8 cellular contexts compared by ENCODE assay signal in genomic region chr6:33411632-33412005, GRCh38. TPM values are rescaled to one million over a fixed set of nuclear protein-coding genes. Genes with fewer than 3 reads are reported as not detected.
A peak's percentile ranks its signal among the peaks of the same experiment; 100 is the strongest.
DNase-seq lines count a peak whose midpoint lies in the region; ATAC-seq and TF ChIP-seq lines count a peak whose summit lies in the region.

No MANE protein-coding gene starts in this region.

- no peaks in the 10 kb centered on the region for H3K36me3 ChIP-seq in KMS-11 (ENCODE audit: insufficient read depth)
- peaks cover 5 to 45% (median 14%) of the 10 kb centered on the region in 3 experiments for H3K36me3 ChIP-seq in naive thymus-derived CD4-positive, alpha-beta T cell (ENCODE audit: control insufficient read depth in 2 of 3, insufficient read depth in 3 of 3, low read length in 3 of 3)

- DNase-seq in AG04449 (ENCODE audit: low read depth, low spot score), result no peak
- DNase-seq in choroid plexus epithelial cell (ENCODE audit: low read depth), result no peak
- no peak for DNase-seq in naive thymus-derived CD4-positive, alpha-beta T cell
- no peak for DNase-seq in OCI-M2 (lab: John Stamatoyannopoulos, UW; ENCODE audit: unreplicated experiment)
- DNase-seq in putamen (ENCODE audit: low spot score), result no peak

- peak overlapping the region; percentile 83 to 93 (median 88) for H3K4me3 Mint-ChIP-seq in naive thymus-derived CD4-positive, alpha-beta T cell

- H3K27ac ChIP-seq in KMS-11, result no peak overlapping the region
- H3K27ac ChIP-seq in naive thymus-derived CD4-positive, alpha-beta T cell (ENCODE audit: low read depth, low read length), result peak overlapping the region; percentile 100

- no peak for TF ChIP-seq CTCF in AG04449 (IDR thresholded peaks at IDR 0.05; ENCODE audit: insufficient read depth, low read length, missing control alignments)
- TF ChIP-seq CTCF in KMS-11 (conservative IDR thresholded peaks at IDR 0.05; ENCODE audit: low read depth, low read length), result no peak
- no peak for TF ChIP-seq CTCF in choroid plexus epithelial cell (conservative IDR thresholded peaks at IDR 0.05; ENCODE audit: low read depth, low read length)

- H3K79me2 ChIP-seq in KMS-11 (ENCODE audit: insufficient read depth, low read depth), result peaks cover 10% of the 10 kb centered on the region

- H3K27me3 Mint-ChIP-seq in naive thymus-derived CD4-positive, alpha-beta T cell, result no peaks in the 10 kb centered on the region

- POLR2A ChIA-PET in AG04449 (lab: Yijun Ruan, JAX), result no interaction called here
- POLR2A ChIA-PET in naive thymus-derived CD4-positive, alpha-beta T cell (lab: Charles Lee), result interaction anchor here (0.7 to 6.2 kb wide), 6 partner anchors 8 to 440 kb away, joined by 3 to 39 read pairs (median 11); partner anchors contain the start of gene SYNGAP1

- no peaks in the 10 kb centered on the region for H3K27me3 ChIP-seq in KMS-11 (ENCODE audit: insufficient read depth, low read depth)
- H3K27me3 ChIP-seq in naive thymus-derived CD4-positive, alpha-beta T cell (ENCODE audit: control insufficient read depth in 2 of 2, insufficient read depth in 2 of 2, low read length in 2 of 2), result no peaks in the 10 kb centered on the region

- peaks cover 29 to 64% (median 61%) of the 10 kb centered on the region in 7 donors for H3K4me1 Mint-ChIP-seq in naive thymus-derived CD4-positive, alpha-beta T cell

- peaks cover 3 to 28% (median 19%) of the 10 kb centered on the region in 5 donors for H3K36me3 Mint-ChIP-seq in naive thymus-derived CD4-positive, alpha-beta T cell

- no peak for ATAC-seq in naive thymus-derived CD4-positive, alpha-beta T cell
- ATAC-seq in HG02840 (IDR thresholded peaks at IDR 0.05; ENCODE audit: low FRiP score, unreplicated experiment) (no peak), GM18873 (IDR thresholded peaks at IDR 0.05; ENCODE audit: low FRiP score, unreplicated experiment) (no peak)

- CTCF ChIA-PET in AG04449 (lab: Yijun Ruan, JAX), result interaction anchor here (1.2 to 1.5 kb wide), 2 partner anchors 16 to 21 kb away, joined by 3 to 6 read pairs; no protein-coding TSS in a partner anchor
- CTCF ChIA-PET in naive thymus-derived CD4-positive, alpha-beta T cell (lab: Charles Lee), result no interaction called here

- intact Hi-C loops in naive thymus-derived CD4-positive, alpha-beta T cell (cut with micrococcal nuclease), result loop anchor here (2.0 to 10.0 kb wide), 11 partner anchors 13 to 1747 kb away; partner anchors contain the start of genes BRD2 (in 1 of the 2), C6orf47 (in 1 of the 2), CSNK2B (in 1 of the 2) and GPANK1 (in 1 of the 2)

- H3K9ac ChIP-seq in KMS-11, result peak overlapping the region; percentile 57; the same call in 1 of the 2 replicates

- H3K4me1 ChIP-seq in KMS-11 (ENCODE audit: low read depth, poor library complexity, severe bottlenecking), result peaks cover 22% of the 10 kb centered on the region
- peaks cover 37 to 49% of the 10 kb centered on the region in 2 donors for H3K4me1 ChIP-seq in naive thymus-derived CD4-positive, alpha-beta T cell (ENCODE audit: control insufficient read depth in 2 of 2, insufficient read depth in 2 of 2, low read length in 2 of 2)

- H3K9me3 Mint-ChIP-seq in naive thymus-derived CD4-positive, alpha-beta T cell, result peaks cover 0 to 5% (median 0%) of the 10 kb centered on the region in 11 donors

- H4K20me1 ChIP-seq in KMS-11 (ENCODE audit: insufficient read depth), result no peaks in the 10 kb centered on the region

- peak overlapping the region; percentile 81 for H3K4me2 ChIP-seq in KMS-11

- no peak overlapping the region for H2AFZ ChIP-seq in KMS-11 (ENCODE audit: low read depth)

- H3K9me3 ChIP-seq in naive thymus-derived CD4-positive, alpha-beta T cell (ENCODE audit: control insufficient read depth in 2 of 3, low read length in 3 of 3), result no peaks in the 10 kb centered on the region

- H3K27ac Mint-ChIP-seq in naive thymus-derived CD4-positive, alpha-beta T cell, result peak overlapping the region; percentile 65 to 96 (median 95)

- peak overlapping the region; percentile 81 for H3K4me3 ChIP-seq in AG04449 (ENCODE audit: low read depth, low read length)
- H3K4me3 ChIP-seq in KMS-11 (IDR thresholded peaks at IDR 0.05; ENCODE audit: insufficient read depth, low read depth, low read length), result no peak overlapping the region
- H3K4me3 ChIP-seq in choroid plexus epithelial cell (ENCODE audit: low read depth, low read length), result peak overlapping the region; percentile 81
- peak overlapping the region; percentile 83 for H3K4me3 ChIP-seq in naive thymus-derived CD4-positive, alpha-beta T cell (ENCODE audit: low read length)

RNA-seq across cellular contexts. Expression of gene PHF1, which starts 0.8 kb away (rescaled TPM):
- total RNA-seq in naive thymus-derived CD4-positive, alpha-beta T cell, result 100 to 1,000 TPM in 4 of 5 experiments, 10 to 100 TPM in 1; 37.8 to 356 (median 235) TPM
- polyA plus RNA-seq in naive thymus-derived CD4-positive, alpha-beta T cell, result 10 to 100 TPM; 58.6 to 88.3 TPM

RNA-seq across cellular contexts. Expression of gene CUTA, which starts 6.3 kb away (rescaled TPM):
- 100 to 1,000 TPM; 148 to 235 (median 158) TPM for total RNA-seq in naive thymus-derived CD4-positive, alpha-beta T cell
- 100 to 1,000 TPM; 389 to 466 TPM for polyA plus RNA-seq in naive thymus-derived CD4-positive, alpha-beta T cell

RNA-seq across cellular contexts. Expression of gene SYNGAP1, which starts 8.2 kb away (rescaled TPM):
- total RNA-seq in naive thymus-derived CD4-positive, alpha-beta T cell, result 10 to 100 TPM; 35.5 to 94.1 (median 57.9) TPM
- polyA plus RNA-seq in naive thymus-derived CD4-positive, alpha-beta T cell, result 1 to 10 TPM in 1 of 2 donors, under 1 TPM in 1; 0.48 to 2.3 TPM

RNA-seq across cellular contexts. Expression of gene KIFC1, which starts 20.0 kb away (rescaled TPM):
- 10 to 100 TPM in 1 of 5 experiments, 1 to 10 TPM in 3, under 1 TPM in 1; 0.65 to 87.9 (median 1.6) TPM for total RNA-seq in naive thymus-derived CD4-positive, alpha-beta T cell
- polyA plus RNA-seq in naive thymus-derived CD4-positive, alpha-beta T cell, result under 1 TPM; 0.18 to 0.92 TPM

RNA-seq across cellular contexts. Expression of gene ZBTB9, which starts 42.8 kb away (rescaled TPM):
- total RNA-seq in naive thymus-derived CD4-positive, alpha-beta T cell, result 10 to 100 TPM in 1 of 5 experiments, 1 to 10 TPM in 4; 3.3 to 14.0 (median 9.8) TPM
- polyA plus RNA-seq in naive thymus-derived CD4-positive, alpha-beta T cell, result 10 to 100 TPM in 1 of 2 donors, 1 to 10 TPM in 1; 6.9 to 15.2 TPM
